27 cellular contexts compared by ENCODE assay signal in genomic region chr4:158837527-158838141, GRCh38.
DNase-seq lines count a peak whose midpoint lies in the region; ATAC-seq and TF ChIP-seq lines count a peak whose summit lies in the region.
"Had no signal": no experiment of that assay in that cellular context is flagged by ENCODE, and none has a peak within 500 bp of the region (broad histone marks: within the 10 kb centered on the region; RNA-seq: fewer than 3 reads in every experiment).

No MANE protein-coding gene starts in this region.

- H3K4me3 ChIP-seq in body of pancreas (no peak overlapping the region), stomach (no peak overlapping the region)
- H3K4me3 ChIP-seq: A549, GM23248, K562, PC-9, SJSA1 had no signal

- H3K36me3 ChIP-seq in body of pancreas (replicated peaks in 1 of 2; ENCODE audit: insufficient read depth in 1 of 2, low read depth in 2 of 2) (no peaks in the 10 kb centered on the region), stomach (peaks cover 3 to 55% (median 37%) of the 10 kb centered on the region in 4 donors)

- TF ChIP-seq CTCF in body of pancreas (IDR thresholded peaks at IDR 0.05) (no peak), stomach (IDR thresholded peaks at IDR 0.05) (no peak), omental fat pad (IDR thresholded peaks at IDR 0.05) (no peak)

- TF ChIP-seq EP300 in stomach (IDR thresholded peaks at IDR 0.05): no peak

- H3K4me1 ChIP-seq in body of pancreas (peaks cover 44% of the 10 kb centered on the region), stomach (peaks cover 5 to 46% (median 22%) of the 10 kb centered on the region in 4 donors)
- H3K4me1 ChIP-seq: A549 had no signal

- DNase-seq in body of pancreas (peak in 2 of 4 donors; percentile 57 to 62), immature natural killer cell (peak in 2 of 3 donors; percentile 14 to 15), stomach (peak; percentile 39), AML-193 (lab: John Stamatoyannopoulos, UW) (no peak), omental fat pad (ENCODE audit: low spot score) (no peak), NCI-H524 treated with DMSO at 0.1 percent for 48 hours (lab: John Stamatoyannopoulos, UW) (no peak)
- no peak for DNase-seq in natural killer cell treated with Interleukin-12 subunit alpha and Interleukin-12 subunit beta and Interleukin-15 and Interleukin-18, amount 100 ng/mL, for 72 hours (ENCODE audit: low spot score)
- DNase-seq: C1 segment of cervical spinal cord; CD4-positive, alpha-beta memory T cell; COR-L47; DMS53; GM23248; H7; Kasumi-1; NCI-H1092 treated with DMSO at 0.1 percent for 48 hours; NCI-H1436; NCI-H187 treated with DMSO at 0.1 percent for 48 hours; NCI-H2171 treated with DMSO at 0.1 percent for 48 hours; NCI-H345; NCI-H510A treated with DMSO at 0.1 percent for 48 hours; NCI-H774; NK-92 treated with Interleukin-12 subunit alpha and Interleukin-12 subunit beta, amount 100 ng/mL, for 24 hours; PC-9; Right ventricle myocardium superior had no signal

- H3K9me3 ChIP-seq in body of pancreas (no peaks in the 10 kb centered on the region), stomach (no peaks in the 10 kb centered on the region)
- H3K9me3 ChIP-seq: A549, SJSA1 had no signal

- H3K27me3 Mint-ChIP-seq in immature natural killer cell (ENCODE audit: low read depth in 3 of 3): no peaks in the 10 kb centered on the region
- no peaks in the 10 kb centered on the region for H3K27me3 Mint-ChIP-seq in natural killer cell treated with Interleukin-12 subunit alpha and Interleukin-12 subunit beta and Interleukin-15 and Interleukin-18, amount 100 ng/mL, for 72 hours
- H3K27me3 Mint-ChIP-seq: CD4-positive, alpha-beta memory T cell had no signal

- H3K27ac ChIP-seq in body of pancreas (peak overlapping the region; percentile 20 to 66 (median 42)), stomach (peak overlapping the region; percentile 27 to 72 (median 58))
- H3K27ac ChIP-seq: A549, GM23248, PC-9, SJSA1 had no signal

- peaks cover 23 to 30% of the 10 kb centered on the region in 2 donors for H3K4me1 Mint-ChIP-seq in immature natural killer cell
- H3K4me1 Mint-ChIP-seq in natural killer cell treated with Interleukin-12 subunit alpha and Interleukin-12 subunit beta and Interleukin-15 and Interleukin-18, amount 100 ng/mL, for 72 hours (ENCODE audit: low read depth in 2 of 2): peaks cover 19 to 21% of the 10 kb centered on the region in 2 donors
- H3K4me1 Mint-ChIP-seq: CD4-positive, alpha-beta memory T cell had no signal

- intact Hi-C loops in body of pancreas (cut with DNase I) (no loop called here), stomach (cut with DNase I; ENCODE audit: low total_unique reads) (no loop called here)

- H3K27me3 ChIP-seq in body of pancreas: no peaks in the 10 kb centered on the region
- H3K27me3 ChIP-seq in stomach: no peaks in the 10 kb centered on the region
- H3K27me3 ChIP-seq: SJSA1 had no signal

- TF ChIP-seq POLR2A in body of pancreas (IDR thresholded peaks at IDR 0.05) (no peak), stomach (IDR thresholded peaks at IDR 0.05) (no peak)

- ATAC-seq in body of pancreas: peak; percentile 54
- ATAC-seq in natural killer cell treated with Interleukin-12 subunit alpha and Interleukin-12 subunit beta and Interleukin-15 and Interleukin-18, amount 100 ng/mL, for 72 hours: no peak
- no peak for ATAC-seq in omental fat pad (ENCODE audit: low FRiP score)
- ATAC-seq: A549 had no signal

- H3K27ac Mint-ChIP-seq in immature natural killer cell: peak overlapping the region; percentile 10 to 74 (median 56)
- peak overlapping the region; percentile 31 to 62 for H3K27ac Mint-ChIP-seq in natural killer cell treated with Interleukin-12 subunit alpha and Interleukin-12 subunit beta and Interleukin-15 and Interleukin-18, amount 100 ng/mL, for 72 hours

- peaks cover 16 to 37% (median 25%) of the 10 kb centered on the region in 3 donors for H3K36me3 Mint-ChIP-seq in immature natural killer cell
- H3K36me3 Mint-ChIP-seq in natural killer cell treated with Interleukin-12 subunit alpha and Interleukin-12 subunit beta and Interleukin-15 and Interleukin-18, amount 100 ng/mL, for 72 hours: peaks cover 19% of the 10 kb centered on the region

- peak overlapping the region in 4 of 5 donors; percentile 12 to 49 (median 22) for H3K4me3 Mint-ChIP-seq in immature natural killer cell
- H3K4me3 Mint-ChIP-seq in natural killer cell treated with Interleukin-12 subunit alpha and Interleukin-12 subunit beta and Interleukin-15 and Interleukin-18, amount 100 ng/mL, for 72 hours: peak overlapping the region; percentile 36
- H3K4me3 Mint-ChIP-seq: CD4-positive, alpha-beta memory T cell had no signal

- 46 to 50% methylated on average over 2 of the region's 2 CpGs for WGBS in body of pancreas, 2 donors
- 24 to 59% (median 54%) methylated on average over 2 of the region's 2 CpGs for WGBS in stomach, 5 donors

- H3K9me3 Mint-ChIP-seq in immature natural killer cell: no peaks in the 10 kb centered on the region
- no peaks in the 10 kb centered on the region for H3K9me3 Mint-ChIP-seq in natural killer cell treated with Interleukin-12 subunit alpha and Interleukin-12 subunit beta and Interleukin-15 and Interleukin-18, amount 100 ng/mL, for 72 hours

Comparison
In these comparisons a context has a peak if more than half of its experiments do, and no peak if none do; other contexts are left out.
1. DNase-seq: peak in immature natural killer cell (2 of 3) and stomach (single experiment); none in natural killer cell treated with Interleukin-12 subunit alpha and Interleukin-12 subunit beta and Interleukin-15 and Interleukin-18, amount 100 ng/mL, for 72 hours (single experiment), AML-193 (0 of 2), omental fat pad (single experiment) and NCI-H524 treated with DMSO at 0.1 percent for 48 hours (single experiment).